In genomic region chr7:17325364-17325763, GRCh38 we compare ENCODE assay signal across 26 cellular contexts. TPM values are rescaled to one million over a fixed set of nuclear protein-coding genes. Genes with fewer than 3 reads are reported as not detected.
DNase-seq lines count a peak whose midpoint lies in the region; ATAC-seq, FAIRE-seq and TF ChIP-seq lines count a peak whose summit lies in the region.
"Had no signal": no experiment of that assay in that cellular context is flagged by ENCODE, and none has a peak within 500 bp of the region (broad histone marks: within the 10 kb centered on the region; RNA-seq: fewer than 3 reads in every experiment).

No MANE protein-coding gene starts in this region.

- H3K27ac ChIP-seq in kidney (ENCODE audit: low read depth in 2 of 2, low read length in 2 of 2): no peak overlapping the region
- H3K27ac ChIP-seq: BLaER1 treated with 17β-estradiol and CSF1 and Interleukin-3, amounts not matched to agents 10 nM and 100 nM; hepatocyte; ovary had no signal

- no peak overlapping the region for H3K4me3 Mint-ChIP-seq in activated naive CD8-positive, alpha-beta T cell
- no peak overlapping the region for H3K4me3 Mint-ChIP-seq in activated naive CD8-positive, alpha-beta T cell treated with anti-CD3 and anti-CD28 coated beads for 36 hours
- H3K4me3 Mint-ChIP-seq in CD14-positive monocyte: no peak overlapping the region
- H3K4me3 Mint-ChIP-seq: activated naive CD4-positive, alpha-beta T cell treated with anti-CD3 and anti-CD28 coated beads, Interleukin-2, amount 10 ng/mL, durations not matched to agents 7 days and 5 days; activated T-cell treated with anti-CD3 and anti-CD28 coated beads, Interleukin-2, amount 50 U/mL, for 4 hours; effector memory CD8-positive, alpha-beta T cell; H9; memory B cell; naive thymus-derived CD4-positive, alpha-beta T cell had no signal

- H3K36me3 ChIP-seq in kidney (ENCODE audit: control insufficient read depth in 1 of 2, insufficient read depth in 2 of 2, low read length in 2 of 2): peaks cover 0 to 5% of the 10 kb centered on the region in 2 donors
- H3K36me3 ChIP-seq: BLaER1 treated with 17β-estradiol and CSF1 and Interleukin-3, amounts not matched to agents 10 nM and 100 nM; ovary had no signal

- intact Hi-C loops in CD14-positive monocyte (cut with micrococcal nuclease): no loop called here
- intact Hi-C loops in kidney (cut with DNase I): no loop called here

- H3K9me3 Mint-ChIP-seq in activated naive CD8-positive, alpha-beta T cell (ENCODE audit: low read depth): no peaks in the 10 kb centered on the region
- H3K9me3 Mint-ChIP-seq in activated naive CD8-positive, alpha-beta T cell treated with anti-CD3 and anti-CD28 coated beads for 36 hours: no peaks in the 10 kb centered on the region
- H3K9me3 Mint-ChIP-seq in CD14-positive monocyte: no peaks in the 10 kb centered on the region
- H3K9me3 Mint-ChIP-seq: activated naive CD4-positive, alpha-beta T cell treated with anti-CD3 and anti-CD28 coated beads, Interleukin-2, amount 10 ng/mL, durations not matched to agents 7 days and 5 days; activated T-cell treated with anti-CD3 and anti-CD28 coated beads, Interleukin-2, amount 50 U/mL, for 4 hours; effector memory CD8-positive, alpha-beta T cell; H9; memory B cell; naive thymus-derived CD4-positive, alpha-beta T cell had no signal

- H3K4me3 ChIP-seq in kidney (ENCODE audit: low read length in 2 of 2): no peak overlapping the region
- H3K4me3 ChIP-seq: BLaER1 treated with 17β-estradiol and CSF1 and Interleukin-3, amounts not matched to agents 10 nM and 100 nM; hepatocyte; ovary had no signal

- H3K27ac Mint-ChIP-seq in activated naive CD8-positive, alpha-beta T cell: peak overlapping the region; percentile 28
- no peak overlapping the region for H3K27ac Mint-ChIP-seq in activated naive CD8-positive, alpha-beta T cell treated with anti-CD3 and anti-CD28 coated beads for 36 hours
- peak overlapping the region in 1 of 7 donors; percentile 4 for H3K27ac Mint-ChIP-seq in CD14-positive monocyte
- H3K27ac Mint-ChIP-seq: activated naive CD4-positive, alpha-beta T cell treated with anti-CD3 and anti-CD28 coated beads, Interleukin-2, amount 10 ng/mL, durations not matched to agents 7 days and 5 days; H9; memory B cell had no signal

- no peak for ATAC-seq in HG03442 (IDR thresholded peaks at IDR 0.05; ENCODE audit: unreplicated experiment)
- ATAC-seq: activated CD4-positive, CD25-positive, alpha-beta regulatory T cell treated with anti-CD3 and anti-CD28 coated beads, Interleukin-2, amount 50 U/mL, for 24 hours; activated T-cell treated with anti-CD3 and anti-CD28 coated beads, Interleukin-2, amount 50 U/mL, for 4 hours; effector memory CD8-positive, alpha-beta T cell; naive thymus-derived CD4-positive, alpha-beta T cell; sciatic nerve had no signal

- no peak for TF ChIP-seq CTCF in CD14-positive monocyte (IDR thresholded peaks at IDR 0.05)
- no peak for TF ChIP-seq CTCF in kidney (IDR thresholded peaks at IDR 0.05; ENCODE audit: borderline replicate concordance, extremely low read depth, insufficient read depth)

- no peak for DNase-seq in activated naive CD8-positive, alpha-beta T cell treated with anti-CD3 and anti-CD28 coated beads for 36 hours
- DNase-seq in SW480 (ENCODE audit: low spot score) (peak; percentile 42), fibroblast of peridontal ligament (ENCODE audit: extremely low read depth) (peak; percentile 87), CD14-positive monocyte (ENCODE audit: low spot score) (no peak), islet precursor cell (no peak), kidney (no peak)
- DNase-seq: activated naive CD4-positive, alpha-beta T cell treated with anti-CD3 and anti-CD28 coated beads, Interleukin-2, amount 10 ng/mL, durations not matched to agents 7 days and 5 days; activated T-cell treated with anti-CD3 and anti-CD28 coated beads, Interleukin-2, amount 50 U/mL, for 4 hours; DMS 273 treated with DMSO at 0.1 percent for 48 hours; effector memory CD8-positive, alpha-beta T cell; H9; naive thymus-derived CD4-positive, alpha-beta T cell; NCI-H1092 treated with DMSO at 0.1 percent for 48 hours; NCI-H2107; NCI-H510A treated with DMSO at 0.1 percent for 48 hours; ovary; RPMI8226; stimulated activated CD4-positive, alpha-beta T cell treated with anti-CD3 and anti-CD28 coated beads, Interleukin-15, amount 100 ng/mL, for 24 hours had no signal

- H3K4me1 ChIP-seq in kidney (ENCODE audit: control insufficient read depth in 1 of 2, insufficient read depth in 1 of 2, low read depth in 1 of 2, low read length in 2 of 2): peaks cover 3 to 4% of the 10 kb centered on the region in 2 donors
- H3K4me1 ChIP-seq: BLaER1 treated with 17β-estradiol and CSF1 and Interleukin-3, amounts not matched to agents 10 nM and 100 nM had no signal

- H3K4me1 Mint-ChIP-seq in activated naive CD8-positive, alpha-beta T cell (ENCODE audit: low read depth): peaks cover 5% of the 10 kb centered on the region
- peaks cover 2% of the 10 kb centered on the region for H3K4me1 Mint-ChIP-seq in activated naive CD8-positive, alpha-beta T cell treated with anti-CD3 and anti-CD28 coated beads for 36 hours
- H3K4me1 Mint-ChIP-seq in CD14-positive monocyte: no peaks in the 10 kb centered on the region
- H3K4me1 Mint-ChIP-seq: activated naive CD4-positive, alpha-beta T cell treated with anti-CD3 and anti-CD28 coated beads, Interleukin-2, amount 10 ng/mL, durations not matched to agents 7 days and 5 days; H9; memory B cell had no signal

- no peak overlapping the region for H3K9ac ChIP-seq in kidney (ENCODE audit: low read length in 2 of 2)
- H3K9ac ChIP-seq: BLaER1 treated with 17β-estradiol and CSF1 and Interleukin-3, amounts not matched to agents 10 nM and 100 nM had no signal

- H3K9me3 ChIP-seq in kidney (ENCODE audit: control insufficient read depth in 1 of 2, low read length in 2 of 2): no peaks in the 10 kb centered on the region
- H3K9me3 ChIP-seq: BLaER1 treated with 17β-estradiol and CSF1 and Interleukin-3, amounts not matched to agents 10 nM and 100 nM; ovary had no signal

- H3K27me3 Mint-ChIP-seq in activated naive CD8-positive, alpha-beta T cell: no peaks in the 10 kb centered on the region
- H3K27me3 Mint-ChIP-seq in activated naive CD8-positive, alpha-beta T cell treated with anti-CD3 and anti-CD28 coated beads for 36 hours: no peaks in the 10 kb centered on the region
- no peaks in the 10 kb centered on the region for H3K27me3 Mint-ChIP-seq in CD14-positive monocyte (ENCODE audit: low read depth in 3 of 3)
- H3K27me3 Mint-ChIP-seq: activated naive CD4-positive, alpha-beta T cell treated with anti-CD3 and anti-CD28 coated beads, Interleukin-2, amount 10 ng/mL, durations not matched to agents 7 days and 5 days; effector memory CD8-positive, alpha-beta T cell; memory B cell; naive thymus-derived CD4-positive, alpha-beta T cell had no signal

- H3K36me3 Mint-ChIP-seq in activated naive CD8-positive, alpha-beta T cell: peaks cover 22% of the 10 kb centered on the region
- peaks cover 16% of the 10 kb centered on the region for H3K36me3 Mint-ChIP-seq in activated naive CD8-positive, alpha-beta T cell treated with anti-CD3 and anti-CD28 coated beads for 36 hours
- peaks cover 53 to 80% of the 10 kb centered on the region in 2 donors for H3K36me3 Mint-ChIP-seq in CD14-positive monocyte

- FAIRE-seq in kidney (lab: Jason Lieb, UNC): no peak

RNA-seq across cellular contexts. Expression of gene AHR, which starts 26.9 kb away (rescaled TPM):
- total RNA-seq in activated naive CD8-positive, alpha-beta T cell treated with anti-CD3 and anti-CD28 coated beads for 36 hours: 10 to 100 TPM; 44.9 to 45.9 TPM
- polyA plus RNA-seq in CD14-positive monocyte: 10 to 100 TPM; 42.4 to 54.1 TPM
- 101 TPM for total RNA-seq in kidney
- 3.0 TPM for polyA plus RNA-seq in kidney (ENCODE audit: insufficient read depth, low read depth, low replicate concordance)
- total RNA-seq: A172 had no signal

Comparison
In these comparisons a context has a peak if more than half of its experiments do, and no peak if none do; other contexts are left out.
1. DNase-seq: peak in SW480 (single experiment) and fibroblast of peridontal ligament (single experiment); none in activated naive CD8-positive, alpha-beta T cell treated with anti-CD3 and anti-CD28 coated beads for 36 hours (single experiment), CD14-positive monocyte (single experiment), islet precursor cell (single experiment) and kidney (single experiment).